Comparison of ENCODE assay signal across 22 cellular contexts in genomic region chr19:43748205-43748594, GRCh38. TPM values are rescaled to one million over a fixed set of nuclear protein-coding genes. Genes with fewer than 3 reads are reported as not detected.
DNase-seq lines count a peak whose midpoint lies in the region; ATAC-seq and TF ChIP-seq lines count a peak whose summit lies in the region.
"Had no signal": no experiment of that assay in that cellular context is flagged by ENCODE, and none has a peak within 500 bp of the region (broad histone marks: within the 10 kb centered on the region; RNA-seq: fewer than 3 reads in every experiment).

No MANE protein-coding gene starts in this region.

- no peaks in the 10 kb centered on the region for H3K27me3 Mint-ChIP-seq in T-helper 1 cell treated with Interleukin-12 subunit alpha and Interleukin-12 subunit beta and Interleukin-4 antibody, amounts not matched to agents 30 μg/mL and 1 μg/mL, for 36 hours (ENCODE audit: low read depth)
- no peaks in the 10 kb centered on the region for H3K27me3 Mint-ChIP-seq in memory B cell
- H3K27me3 Mint-ChIP-seq: progenitor cell of endocrine pancreas had no signal

- CTCF ChIA-PET in HEK293 (lab: Yijun Ruan, JAX), result interaction anchor here (1.0 to 8.1 kb wide), 5 partner anchors 18 to 80 kb away, joined by 4 to 111 read pairs (median 6); no protein-coding TSS in a partner anchor

- H3K4me1 Mint-ChIP-seq in T-helper 1 cell treated with Interleukin-12 subunit alpha and Interleukin-12 subunit beta and Interleukin-4 antibody, amounts not matched to agents 30 μg/mL and 1 μg/mL, for 36 hours (ENCODE audit: low read depth), result peaks cover 37% of the 10 kb centered on the region
- H3K4me1 Mint-ChIP-seq in memory B cell, result peaks cover 38% of the 10 kb centered on the region

- H3K27ac ChIP-seq in HEK293 (ENCODE audit: extremely low read depth, low read depth, low read length), result no peak overlapping the region
- no peak overlapping the region for H3K27ac ChIP-seq in right atrium auricular region
- H3K27ac ChIP-seq: 22Rv1, SJCRH30 had no signal

- H3K4me3 ChIP-seq in HEK293 (ENCODE audit: low read depth, low read length) (no peak overlapping the region), right atrium auricular region (no peak overlapping the region)
- H3K4me3 ChIP-seq: SJCRH30, smooth muscle cell had no signal

- peaks cover 80 to 95% of the 10 kb centered on the region in 2 experiments for H3K36me3 ChIP-seq in HEK293 (ENCODE audit: control insufficient read depth in 2 of 2, insufficient read depth in 1 of 2, low read length in 2 of 2)
- H3K36me3 ChIP-seq in right atrium auricular region, result peaks cover 73% of the 10 kb centered on the region

- POLR2A ChIA-PET in HEK293 (lab: Yijun Ruan, JAX), result no interaction called here

- TF ChIP-seq CTCF in HEK293 (tag by site-specific recombination; IDR thresholded peaks at IDR 0.05), result no peak
- no peak for TF ChIP-seq CTCF in right atrium auricular region (IDR thresholded peaks at IDR 0.05)

- no peak overlapping the region for H3K4me3 Mint-ChIP-seq in T-helper 1 cell treated with Interleukin-12 subunit alpha and Interleukin-12 subunit beta and Interleukin-4 antibody, amounts not matched to agents 30 μg/mL and 1 μg/mL, for 36 hours
- peak overlapping the region; percentile 69 for H3K4me3 Mint-ChIP-seq in memory B cell
- H3K4me3 Mint-ChIP-seq: nephron had no signal

- H3K9me3 Mint-ChIP-seq in T-helper 1 cell treated with Interleukin-12 subunit alpha and Interleukin-12 subunit beta and Interleukin-4 antibody, amounts not matched to agents 30 μg/mL and 1 μg/mL, for 36 hours, result no peaks in the 10 kb centered on the region
- H3K9me3 Mint-ChIP-seq in activated naive CD4-positive, alpha-beta T cell treated with anti-CD3 and anti-CD28 coated beads, Interleukin-2, amount 50 U/mL, for 72 hours, result no peaks in the 10 kb centered on the region
- no peaks in the 10 kb centered on the region for H3K9me3 Mint-ChIP-seq in memory B cell
- H3K9me3 Mint-ChIP-seq: nephron had no signal

- peak overlapping the region; percentile 74 for H3K27ac Mint-ChIP-seq in T-helper 1 cell treated with Interleukin-12 subunit alpha and Interleukin-12 subunit beta and Interleukin-4 antibody, amounts not matched to agents 30 μg/mL and 1 μg/mL, for 36 hours
- H3K27ac Mint-ChIP-seq in activated naive CD4-positive, alpha-beta T cell treated with anti-CD3 and anti-CD28 coated beads, Interleukin-2, amount 50 U/mL, for 72 hours, result peak overlapping the region; percentile 47 to 90
- H3K27ac Mint-ChIP-seq in memory B cell, result peak overlapping the region; percentile 88
- H3K27ac Mint-ChIP-seq: nephron, progenitor cell of endocrine pancreas had no signal

- no peak for ATAC-seq in activated naive CD4-positive, alpha-beta T cell treated with anti-CD3 and anti-CD28 coated beads, Interleukin-2, amount 50 U/mL, for 72 hours
- ATAC-seq in memory B cell (ENCODE audit: low read depth), result peak; percentile 10
- no peak for ATAC-seq in GM19351 (IDR thresholded peaks at IDR 0.05; ENCODE audit: unreplicated experiment)

- H3K27me3 ChIP-seq in right atrium auricular region, result no peaks in the 10 kb centered on the region
- H3K27me3 ChIP-seq: SJCRH30 had no signal

- DNase-seq in T-helper 1 cell (no peak), memory B cell (ENCODE audit: low spot score in 2 of 2) (no peak), right atrium auricular region (ENCODE audit: low spot score) (no peak), dermis blood vessel endothelial cell (no peak)
- DNase-seq in activated naive CD4-positive, alpha-beta T cell treated with anti-CD3 and anti-CD28 coated beads, Interleukin-2, amount 50 U/mL, for 72 hours (ENCODE audit: low spot score in 2 of 2), result no peak
- DNase-seq: activated CD4-positive, alpha-beta T cell treated with anti-CD3 and anti-CD28 coated beads for 1 hour; activated T-cell treated with anti-CD3 and anti-CD28 coated beads for 4 hours; amniotic stem cell; NCI-H1105; NCI-H69; SJCRH30; stimulated activated CD8-positive, alpha-beta memory T cell treated with anti-CD3 and anti-CD28 coated beads, Interleukin-4, amount 100 ng/mL, for 48 hours; T-helper 9 cell had no signal

- peaks cover 2% of the 10 kb centered on the region for H3K4me1 ChIP-seq in HEK293 (ENCODE audit: control insufficient read depth, insufficient read depth, low read length)
- peaks cover 0 to 12% of the 10 kb centered on the region in 2 donors for H3K4me1 ChIP-seq in right atrium auricular region

- no peaks in the 10 kb centered on the region for H3K9me3 ChIP-seq in HEK293 (ENCODE audit: control insufficient read depth, insufficient read depth, low read depth, low read length)
- no peaks in the 10 kb centered on the region for H3K9me3 ChIP-seq in right atrium auricular region
- H3K9me3 ChIP-seq: SJCRH30 had no signal

- peaks cover 61% of the 10 kb centered on the region for H3K36me3 Mint-ChIP-seq in T-helper 1 cell treated with Interleukin-12 subunit alpha and Interleukin-12 subunit beta and Interleukin-4 antibody, amounts not matched to agents 30 μg/mL and 1 μg/mL, for 36 hours (ENCODE audit: low read depth)
- peaks cover 46 to 55% of the 10 kb centered on the region in 2 donors for H3K36me3 Mint-ChIP-seq in activated naive CD4-positive, alpha-beta T cell treated with anti-CD3 and anti-CD28 coated beads, Interleukin-2, amount 50 U/mL, for 72 hours
- H3K36me3 Mint-ChIP-seq in memory B cell, result peaks cover 34% of the 10 kb centered on the region

TF ChIP-seq in HEK293, 187 proteins besides CTCF, POLR2A, EP300 and RAD21:
- TF ChIP-seq ZNF138 (tag by site-specific recombination; IDR thresholded peaks at IDR 0.05; ENCODE audit: borderline replicate concordance) (no peak), ZBTB26 (tag by site-specific recombination; optimal IDR thresholded peaks at IDR 0.05) (peak; percentile 8), RBAK (tag by site-specific recombination; IDR thresholded peaks at IDR 0.05) (no peak), ZNF16 (tag by site-specific recombination; IDR thresholded peaks at IDR 0.05; ENCODE audit: low read depth) (no peak), ZNF2 (tag by site-specific recombination; IDR thresholded peaks at IDR 0.05) (no peak), MYNN (tag by site-specific recombination; IDR thresholded peaks at IDR 0.05; ENCODE audit: borderline replicate concordance) (no peak), ZNF785 (tag by site-specific recombination; IDR thresholded peaks at IDR 0.05) (no peak)
- TF ChIP-seq, protein P1, sequence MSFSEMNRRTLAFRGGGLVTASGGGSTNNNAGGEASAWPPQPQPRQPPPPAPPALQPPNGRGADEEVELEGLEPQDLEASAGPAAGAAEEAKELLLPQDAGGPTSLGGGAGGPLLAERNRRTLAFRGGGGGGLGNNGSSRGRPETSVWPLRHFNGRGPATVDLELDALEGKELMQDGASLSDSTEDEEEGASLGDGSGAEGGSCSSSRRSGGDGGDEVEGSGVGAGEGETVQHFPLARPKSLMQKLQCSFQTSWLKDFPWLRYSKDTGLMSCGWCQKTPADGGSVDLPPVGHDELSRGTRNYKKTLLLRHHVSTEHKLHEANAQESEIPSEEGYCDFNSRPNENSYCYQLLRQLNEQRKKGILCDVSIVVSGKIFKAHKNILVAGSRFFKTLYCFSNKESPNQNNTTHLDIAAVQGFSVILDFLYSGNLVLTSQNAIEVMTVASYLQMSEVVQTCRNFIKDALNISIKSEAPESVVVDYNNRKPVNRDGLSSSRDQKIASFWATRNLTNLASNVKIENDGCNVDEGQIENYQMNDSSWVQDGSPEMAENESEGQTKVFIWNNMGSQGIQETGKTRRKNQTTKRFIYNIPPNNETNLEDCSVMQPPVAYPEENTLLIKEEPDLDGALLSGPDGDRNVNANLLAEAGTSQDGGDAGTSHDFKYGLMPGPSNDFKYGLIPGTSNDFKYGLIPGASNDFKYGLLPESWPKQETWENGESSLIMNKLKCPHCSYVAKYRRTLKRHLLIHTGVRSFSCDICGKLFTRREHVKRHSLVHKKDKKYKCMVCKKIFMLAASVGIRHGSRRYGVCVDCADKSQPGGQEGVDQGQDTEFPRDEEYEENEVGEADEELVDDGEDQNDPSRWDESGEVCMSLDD (tag by site-specific recombination; IDR thresholded peaks at IDR 0.05), result no peak

RNA-seq across cellular contexts. Expression of gene SMG9, which starts 6.6 kb away (rescaled TPM):
- 100 to 1,000 TPM in 1 of 2 donors, 10 to 100 TPM in 1; 62.8 to 145 TPM for total RNA-seq in activated naive CD4-positive, alpha-beta T cell treated with anti-CD3 and anti-CD28 coated beads, Interleukin-2, amount 50 U/mL, for 72 hours
- total RNA-seq in right atrium auricular region (10 to 100 TPM in 1 of 2 donors, 1 to 10 TPM in 1; 8.0 to 11.0 TPM), dermis blood vessel endothelial cell (8.8 and 9.0 TPM in 2 replicates)

RNA-seq across cellular contexts. Expression of gene IRGC, which starts 32.3 kb away (rescaled TPM):
- total RNA-seq in activated naive CD4-positive, alpha-beta T cell treated with anti-CD3 and anti-CD28 coated beads, Interleukin-2, amount 50 U/mL, for 72 hours, result not detected
- total RNA-seq in right atrium auricular region, result not detected
- not detected in 2 replicates for total RNA-seq in dermis blood vessel endothelial cell
- total RNA-seq: cerebellum, progenitor cell of endocrine pancreas, SJCRH30, smooth muscle cell had no signal

RNA-seq across cellular contexts. Expression of gene KCNN4, which starts 32.6 kb away (rescaled TPM):
- 100 to 1,000 TPM; 110 to 145 TPM for total RNA-seq in activated naive CD4-positive, alpha-beta T cell treated with anti-CD3 and anti-CD28 coated beads, Interleukin-2, amount 50 U/mL, for 72 hours
- 1 to 10 TPM; 1.3 to 2.0 TPM for total RNA-seq in right atrium auricular region
- 0.09 and 0.51 TPM in 2 replicates for total RNA-seq in dermis blood vessel endothelial cell
- total RNA-seq: HT-29 had no signal

RNA-seq across cellular contexts. Expression of gene LYPD5, which starts 54.0 kb away (rescaled TPM):
- 1 to 10 TPM in 1 of 2 donors, under 1 TPM in 1; 0.97 to 3.8 TPM for total RNA-seq in activated naive CD4-positive, alpha-beta T cell treated with anti-CD3 and anti-CD28 coated beads, Interleukin-2, amount 50 U/mL, for 72 hours
- total RNA-seq in right atrium auricular region (1 to 10 TPM in 1 of 2 donors, under 1 TPM in 1; 0.63 to 3.9 TPM), dermis blood vessel endothelial cell (0.09 and 0.17 TPM in 2 replicates)
- total RNA-seq: progenitor cell of endocrine pancreas had no signal

Comparison
In these comparisons a context has a peak if more than half of its experiments do, and no peak if none do; other contexts are left out.
1. RNA of gene KCNN4, which starts 32.6 kb away (total RNA-seq): 110 to 145 TPM in activated naive CD4-positive, alpha-beta T cell treated with anti-CD3 and anti-CD28 coated beads, Interleukin-2, amount 50 U/mL, for 72 hours; 1.3 to 2.0 TPM in right atrium auricular region and 0.09 to 0.51 TPM in dermis blood vessel endothelial cell; every median in the first group is over 10 times any median in the second.
2. Peak in every context shown above with its lines, with median percentiles within 50 percentile points of each other: H3K27ac Mint-ChIP-seq.